In the genomic region with DNA sequence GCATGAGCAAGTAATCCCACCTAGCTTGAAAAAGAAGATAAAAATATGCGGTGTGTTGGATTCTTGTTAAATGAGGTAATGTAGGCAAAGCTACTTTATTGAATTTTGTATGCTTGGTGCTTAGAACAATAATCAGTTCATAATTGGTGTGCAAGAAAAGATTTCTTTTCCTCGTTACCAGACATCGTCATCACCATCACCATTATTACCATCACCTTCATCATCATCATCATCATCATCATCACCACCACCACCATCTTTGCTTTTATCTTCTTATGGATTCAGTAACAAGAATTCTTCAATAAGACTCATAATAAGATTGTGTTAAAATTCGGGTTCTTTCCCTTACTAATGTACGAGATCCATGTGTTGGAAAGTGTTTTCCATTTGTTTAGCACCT, we compare ENCODE assay signal across 7 cellular contexts.
"Had no signal": no experiment of that assay in that cellular context is flagged by ENCODE, and none has a peak within 500 bp of the region (broad histone marks: within the 10 kb centered on the region; RNA-seq: fewer than 3 reads in every experiment).

No MANE protein-coding gene starts in this region.

- H3K9ac ChIP-seq: KMS-11 had no signal

- ATAC-seq: K562 had no signal

- DNase-seq: IMR-90, KBM-7, KG1 had no signal

- H3K27ac ChIP-seq: HL-60, KMS-11 had no signal

- FAIRE-seq: HTR-8/SVneo, K562 had no signal

- H3K4me3 ChIP-seq: K562 had no signal

- H3K4me2 ChIP-seq: KMS-11 had no signal
